ENCODE assay signal across 8 cellular contexts in genomic region chr7:28685660-28686417, GRCh38.
DNase-seq lines count a peak whose midpoint lies in the region; ATAC-seq, FAIRE-seq and TF ChIP-seq lines count a peak whose summit lies in the region.

No MANE protein-coding gene starts in this region.

- H3K9me1 ChIP-seq in endothelial cell of umbilical vein (replicated peaks; ENCODE audit: control insufficient read depth, extremely low read depth, insufficient read depth, low read length) = no peaks in the 10 kb centered on the region

- H3K4me2 ChIP-seq in endothelial cell of umbilical vein (ENCODE audit: insufficient read depth, low read length) = peak overlapping the region; percentile 97

- H3K36me3 ChIP-seq in SJSA1 = no peaks in the 10 kb centered on the region
- no peaks in the 10 kb centered on the region for H3K36me3 ChIP-seq in endothelial cell of umbilical vein (ENCODE audit: control insufficient read depth in 2 of 2, extremely low read depth in 1 of 2, insufficient read depth in 2 of 2, low read length in 2 of 2)
- no peaks in the 10 kb centered on the region for H3K36me3 ChIP-seq in lower lobe of right lung
- peaks cover 0 to 3% (median 0%) of the 10 kb centered on the region in 5 donors for H3K36me3 ChIP-seq in subcutaneous abdominal adipose tissue (ENCODE audit: control insufficient read depth in 5 of 5, insufficient read depth in 5 of 5, low read length in 5 of 5)

- no peaks in the 10 kb centered on the region for H4K20me1 ChIP-seq in endothelial cell of umbilical vein (replicated peaks; ENCODE audit: control insufficient read depth, extremely low read depth, insufficient read depth, low read length)

- peak; percentile 94 to 96 for ATAC-seq in lower lobe of right lung

- TF ChIP-seq POLR2A in endothelial cell of umbilical vein (IDR thresholded peaks at IDR 0.05; ENCODE audit: low read depth, low read length) = peak; percentile 75

- peaks cover 11% of the 10 kb centered on the region; the same call in 1 of the 2 replicates for H3K4me1 ChIP-seq in SJSA1 (replicated peaks)
- peaks cover 29% of the 10 kb centered on the region for H3K4me1 ChIP-seq in endothelial cell of umbilical vein (ENCODE audit: control insufficient read depth, extremely low read depth, insufficient read depth, low read length)
- H3K4me1 ChIP-seq in lower lobe of right lung = peaks cover 39% of the 10 kb centered on the region
- peaks cover 3 to 48% (median 42%) of the 10 kb centered on the region in 5 donors for H3K4me1 ChIP-seq in subcutaneous abdominal adipose tissue (ENCODE audit: control insufficient read depth in 5 of 5, insufficient read depth in 5 of 5, low read length in 5 of 5)

- no peaks in the 10 kb centered on the region for H3K9me3 ChIP-seq in SJSA1 (replicated peaks)
- H3K9me3 ChIP-seq in endothelial cell of umbilical vein (replicated peaks; ENCODE audit: control insufficient read depth, insufficient read depth, low read length) = no peaks in the 10 kb centered on the region
- no peaks in the 10 kb centered on the region for H3K9me3 ChIP-seq in lower lobe of right lung
- no peaks in the 10 kb centered on the region for H3K9me3 ChIP-seq in subcutaneous abdominal adipose tissue (ENCODE audit: control insufficient read depth in 5 of 5, low read length in 5 of 5)

- H3K9ac ChIP-seq in endothelial cell of umbilical vein (replicated peaks; ENCODE audit: extremely low read depth, insufficient read depth, low read length) (peak overlapping the region; percentile 100), subcutaneous abdominal adipose tissue (ENCODE audit: low read length in 5 of 5) (peak overlapping the region; percentile 49 to 80 (median 67))

- H3K4me3 ChIP-seq in SJSA1 (peak overlapping the region; percentile 27), endothelial cell of umbilical vein (replicated peaks in 1 of 3; ENCODE audit: insufficient read depth in 1 of 3, low read depth in 1 of 3, low read length in 3 of 3) (peak overlapping the region; percentile 45 to 94 (median 83)), lower lobe of right lung (peak overlapping the region; percentile 54), subcutaneous abdominal adipose tissue (ENCODE audit: low read depth in 1 of 5, low read length in 5 of 5) (peak overlapping the region; percentile 60 to 84 (median 72))

- FAIRE-seq in endothelial cell of umbilical vein (lab: Jason Lieb, UNC) = peak; percentile 98

- BruUV-seq in endothelial cell of umbilical vein (replicated peaks; lab: Mats Ljungman, UMichigan) = no TSS peak

- CTCF ChIA-PET in endothelial cell of umbilical vein (lab: Charles Lee) = interaction anchor here (0.6 to 1.5 kb wide), 11 partner anchors 8 to 1490 kb away, joined by 3 to 6 read pairs (median 4); no protein-coding TSS in a partner anchor

- H3K27me3 ChIP-seq in SJSA1 (replicated peaks) (no peaks in the 10 kb centered on the region), endothelial cell of umbilical vein (ENCODE audit: control insufficient read depth in 2 of 2, insufficient read depth in 2 of 2, low read length in 2 of 2) (no peaks in the 10 kb centered on the region), lower lobe of right lung (ENCODE audit: low read depth) (no peaks in the 10 kb centered on the region), subcutaneous abdominal adipose tissue (ENCODE audit: control insufficient read depth in 5 of 5, insufficient read depth in 4 of 5, low read length in 5 of 5) (peaks cover 2 to 6% (median 4%) of the 10 kb centered on the region in 5 donors)

- TF ChIP-seq CTCF in GM20000 (IDR thresholded peaks at IDR 0.05; ENCODE audit: extremely low read depth, missing control alignments) (no peak), endothelial cell of umbilical vein (IDR thresholded peaks at IDR 0.05; ENCODE audit: extremely low read depth in 1 of 2, insufficient read depth in 1 of 2, low read depth in 1 of 2, low read length in 2 of 2) (no peak), lower lobe of right lung (IDR thresholded peaks at IDR 0.05) (no peak)

- DNase-seq in AG20443 (ENCODE audit: low spot score) = peak; percentile 94
- peak; percentile 48 for DNase-seq in GM20000 (ENCODE audit: low spot score)
- peak; percentile 93 to 94 for DNase-seq in Kasumi-1 (lab: John Stamatoyannopoulos, UW)
- peak; percentile 91 to 92 for DNase-seq in SJSA1 (ENCODE audit: low read depth in 1 of 2, low spot score in 2 of 2)
- DNase-seq in endothelial cell of umbilical vein (ENCODE audit: low read depth, low spot score) = peak; percentile 99
- DNase-seq in lower lobe of right lung = peak; percentile 83
- no peak for DNase-seq in NCI-H187 (lab: John Stamatoyannopoulos, UW)

- POLR2A ChIA-PET in endothelial cell of umbilical vein (lab: Charles Lee) = interaction anchor here (0.5 to 1.3 kb wide), 3 partner anchors 19 to 278 kb away, joined by 3 to 4 read pairs (median 4); no protein-coding TSS in a partner anchor

- H2AFZ ChIP-seq in endothelial cell of umbilical vein (ENCODE audit: low read depth, low read length) = peak overlapping the region; percentile 64

- H3K79me2 ChIP-seq in endothelial cell of umbilical vein (ENCODE audit: control insufficient read depth, insufficient read depth, low read length) = peaks cover 5% of the 10 kb centered on the region

- dilution Hi-C loops in endothelial cell of umbilical vein (cut with MboI; ENCODE audit: extremely low pct_ligation_motif_present, low sequenced_read_pairs) = no loop called here

- H3K27ac ChIP-seq in SJSA1 = peak overlapping the region; percentile 9
- peak overlapping the region; percentile 97 for H3K27ac ChIP-seq in endothelial cell of umbilical vein (ENCODE audit: insufficient read depth, low read depth, low read length)
- H3K27ac ChIP-seq in lower lobe of right lung = peak overlapping the region; percentile 82
- peak overlapping the region; percentile 90 for H3K27ac ChIP-seq in subcutaneous abdominal adipose tissue (ENCODE audit: low read depth, low read length)

- intact Hi-C loops in endothelial cell of umbilical vein (cut with micrococcal nuclease) (loop anchor here (1.0 to 5.0 kb wide), 9 partner anchors 46 to 297 kb away; no protein-coding TSS in a partner anchor), lower lobe of right lung (cut with DNase I) (no loop called here)

TF ChIP-seq in endothelial cell of umbilical vein, 7 proteins besides CTCF, POLR2A, EP300 and RAD21:
- no peak for TF ChIP-seq MAX (IDR thresholded peaks at IDR 0.05; ENCODE audit: insufficient read depth, insufficient read length)
- no peak for TF ChIP-seq EZH2 (IDR thresholded peaks at IDR 0.05; ENCODE audit: borderline replicate concordance, low read depth, low read length, severe bottlenecking)
- peak; percentile 100 for TF ChIP-seq JUN (IDR thresholded peaks at IDR 0.05; ENCODE audit: borderline replicate concordance, insufficient read depth, insufficient read length, low read depth)
- no peak for TF ChIP-seq GATA2 (IDR thresholded peaks at IDR 0.05; ENCODE audit: insufficient read depth, insufficient read length, low read depth, low read length)
- TF ChIP-seq POLR2AphosphoS5 (IDR thresholded peaks at IDR 0.05; ENCODE audit: insufficient read depth, low read depth, low read length) = peak; percentile 86
- peak; percentile 85 for TF ChIP-seq FOS (IDR thresholded peaks at IDR 0.05; ENCODE audit: borderline replicate concordance, insufficient read depth, low read length)
- no peak for TF ChIP-seq MYC (IDR thresholded peaks at IDR 0.05; ENCODE audit: low read depth, low read length)

Comparison
In these comparisons a context has a peak if more than half of its experiments do, and no peak if none do; other contexts are left out.
1. DNase-seq: peak in AG20443 (single experiment), GM20000 (single experiment), Kasumi-1 (2 of 2), SJSA1 (2 of 2), endothelial cell of umbilical vein (single experiment) and lower lobe of right lung (single experiment); none in NCI-H187 (0 of 2).
2. H3K27ac ChIP-seq: peak in every context shown above with its lines; median percentile 97 in endothelial cell of umbilical vein; 90 in subcutaneous abdominal adipose tissue; 82 in lower lobe of right lung; 9 in SJSA1.
3. H3K4me3 ChIP-seq: peak in every context shown above with its lines; median percentile 83 in endothelial cell of umbilical vein; 72 in subcutaneous abdominal adipose tissue; 54 in lower lobe of right lung; 27 in SJSA1.